28 cellular contexts compared by ENCODE assay signal in the genomic region with DNA sequence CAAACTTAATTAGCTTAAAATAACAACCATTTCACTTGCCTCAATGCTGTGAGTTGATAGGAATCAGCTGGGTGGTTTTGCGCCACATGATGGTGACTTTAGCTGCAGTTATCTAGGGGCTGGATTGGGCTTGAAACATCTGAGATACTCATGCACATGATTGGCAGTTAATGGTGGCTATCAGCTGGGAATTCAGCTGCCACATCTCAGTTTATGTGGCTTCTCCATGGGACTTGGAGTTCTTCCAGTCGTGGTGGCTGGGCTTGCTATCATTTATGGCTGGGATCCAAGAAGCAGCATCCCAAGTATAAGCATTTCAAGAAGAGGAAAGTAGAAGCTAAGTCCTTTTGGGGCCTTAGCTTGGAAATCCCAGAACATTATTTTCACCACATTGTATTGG. TPM values are rescaled to one million over a fixed set of nuclear protein-coding genes. Genes with fewer than 3 reads are reported as not detected.
DNase-seq lines count a peak whose midpoint lies in the region; ATAC-seq and TF ChIP-seq lines count a peak whose summit lies in the region.
"Had no signal": no experiment of that assay in that cellular context is flagged by ENCODE, and none has a peak within 500 bp of the region (broad histone marks: within the 10 kb centered on the region; RNA-seq: fewer than 3 reads in every experiment).

No MANE protein-coding gene starts in this region.

- H3K27ac ChIP-seq in A673 (ENCODE audit: low read depth, low read length, poor library complexity, severe bottlenecking) (no peak overlapping the region), brain microvascular endothelial cell (no peak overlapping the region)
- H3K27ac ChIP-seq: C4-2B, suprapubic skin, uterus, WERI-Rb-1 had no signal

- H3K36me3 Mint-ChIP-seq in immature natural killer cell = peaks cover 9 to 46% (median 34%) of the 10 kb centered on the region in 3 donors
- H3K36me3 Mint-ChIP-seq: activated naive CD4-positive, alpha-beta T cell treated with anti-CD3 and anti-CD28 coated beads, Interleukin-2, amount 50 U/mL, for 72 hours had no signal

- POLR2A ChIA-PET in A673 (lab: Charles Lee; ENCODE audit: low non-redundant PET) = no interaction called here

- H3K9me3 ChIP-seq in A673 (ENCODE audit: low read depth, low read length, poor library complexity, severe bottlenecking) = no peaks in the 10 kb centered on the region
- H3K9me3 ChIP-seq: HAP-1, suprapubic skin, uterus had no signal

- peaks cover 16% of the 10 kb centered on the region for H3K4me1 ChIP-seq in A673 (ENCODE audit: insufficient read depth, low read length, poor library complexity, severe bottlenecking)
- H3K4me1 ChIP-seq: HAP-1, suprapubic skin, uterus had no signal

- H3K4me3 ChIP-seq in A673 (ENCODE audit: low read depth, low read length, poor library complexity, severe bottlenecking) (no peak overlapping the region), brain microvascular endothelial cell (ENCODE audit: low read depth, low read length) (no peak overlapping the region)
- H3K4me3 ChIP-seq: HAP-1, suprapubic skin, uterus had no signal

- no peaks in the 10 kb centered on the region for H3K27me3 Mint-ChIP-seq in immature natural killer cell (ENCODE audit: low read depth in 3 of 3)
- H3K27me3 Mint-ChIP-seq: activated CD4-positive, alpha-beta T cell treated with anti-CD3 and anti-CD28 coated beads, Interleukin-2, amount 10 ng/mL, durations not matched to agents 7 days and 5 days; stimulated activated memory B cell treated with anti-CD40 and anti-IgM and Interleukin-4, amounts not matched to agents 10 μg/mL and 1 μg/mL and 100 μg/mL, for 72 hours had no signal

- DNase-seq in A673 (ENCODE audit: low spot score) (peak; percentile 61), HUDEP-2 (lab: John Stamatoyannopoulos, UW; ENCODE audit: unreplicated experiment in 76 of 76) (peak in 71 of 76 experiments; percentile 3 to 86 (median 56)), brain microvascular endothelial cell (peak; percentile 48), left ventricle myocardium superior (peak; percentile 27), NCI-H1092 (lab: John Stamatoyannopoulos, UW) (no peak), immature natural killer cell (no peak)
- no peak for DNase-seq in stimulated activated CD4-positive, alpha-beta T cell treated with anti-CD3 and anti-CD28 coated beads, Interleukin-15, amount 100 ng/mL, for 24 hours
- DNase-seq: activated CD4-positive, alpha-beta T cell treated with anti-CD3 and anti-CD28 coated beads, Interleukin-2, amount 10 ng/mL, durations not matched to agents 7 days and 5 days; effector CD8-positive, alpha-beta T cell; GDM1; NCI-H1694; NCI-H748 treated with DMSO at 0.1 percent for 48 hours; posterior cingulate gyrus; uterus; WERI-Rb-1 had no signal

- CTCF ChIA-PET in A673 (lab: Charles Lee) = no interaction called here

- H3K4me1 Mint-ChIP-seq in immature natural killer cell = peaks cover 6 to 12% of the 10 kb centered on the region in 2 donors
- H3K4me1 Mint-ChIP-seq: stimulated activated memory B cell treated with anti-CD40 and anti-IgM and Interleukin-4, amounts not matched to agents 10 μg/mL and 1 μg/mL and 100 μg/mL, for 72 hours had no signal

- no peaks in the 10 kb centered on the region for H3K9me3 Mint-ChIP-seq in immature natural killer cell
- H3K9me3 Mint-ChIP-seq: activated naive CD4-positive, alpha-beta T cell treated with anti-CD3 and anti-CD28 coated beads, Interleukin-2, amount 50 U/mL, for 72 hours; stimulated activated memory B cell treated with anti-CD40 and anti-IgM and Interleukin-4, amounts not matched to agents 10 μg/mL and 1 μg/mL and 100 μg/mL, for 72 hours had no signal

- BruUV-seq in A673 (replicated peaks; lab: Mats Ljungman, UMichigan) = no TSS peak

- peak; percentile 81 for ATAC-seq in left ventricle myocardium superior
- ATAC-seq in GM21390 (IDR thresholded peaks at IDR 0.05; ENCODE audit: unreplicated experiment) = no peak
- ATAC-seq: activated naive CD4-positive, alpha-beta T cell treated with anti-CD3 and anti-CD28 coated beads, Interleukin-2, amount 50 U/mL, for 72 hours; stimulated activated memory B cell treated with anti-CD40 and anti-IgM and Interleukin-4, amounts not matched to agents 10 μg/mL and 1 μg/mL and 100 μg/mL, for 72 hours had no signal

- H3K4me3 Mint-ChIP-seq in immature natural killer cell = no peak overlapping the region
- H3K4me3 Mint-ChIP-seq: activated CD4-positive, alpha-beta T cell treated with anti-CD3 and anti-CD28 coated beads, Interleukin-2, amount 10 ng/mL, durations not matched to agents 7 days and 5 days; stimulated activated memory B cell treated with anti-CD40 and anti-IgM and Interleukin-4, amounts not matched to agents 10 μg/mL and 1 μg/mL and 100 μg/mL, for 72 hours; T-helper 1 cell treated with Interleukin-12 subunit alpha and Interleukin-12 subunit beta and Interleukin-4 antibody, amounts not matched to agents 30 μg/mL and 1 μg/mL, for 36 hours had no signal

- intact Hi-C loops in A673 (cut with micrococcal nuclease; ENCODE audit: unreplicated experiment) = no loop called here
- intact Hi-C loops in left ventricle myocardium superior (cut with micrococcal nuclease) = no loop called here

- no peak overlapping the region for H3K27ac Mint-ChIP-seq in immature natural killer cell
- H3K27ac Mint-ChIP-seq: activated CD4-positive, alpha-beta T cell treated with anti-CD3 and anti-CD28 coated beads, Interleukin-2, amount 10 ng/mL, durations not matched to agents 7 days and 5 days; activated naive CD4-positive, alpha-beta T cell treated with anti-CD3 and anti-CD28 coated beads, Interleukin-2, amount 50 U/mL, for 72 hours; stimulated activated memory B cell treated with anti-CD40 and anti-IgM and Interleukin-4, amounts not matched to agents 10 μg/mL and 1 μg/mL and 100 μg/mL, for 72 hours; T-helper 1 cell treated with Interleukin-12 subunit alpha and Interleukin-12 subunit beta and Interleukin-4 antibody, amounts not matched to agents 30 μg/mL and 1 μg/mL, for 36 hours had no signal

- in situ Hi-C loops in brain microvascular endothelial cell (cut with HindIII; ENCODE audit: low pct_ligation_motif_present, low sequenced_read_pairs) = no loop called here

- H3K36me3 ChIP-seq in A673 (ENCODE audit: insufficient read depth, low read length, poor library complexity, severe bottlenecking) (peaks cover 2% of the 10 kb centered on the region), brain microvascular endothelial cell (replicated peaks) (peaks cover 3% of the 10 kb centered on the region)
- H3K36me3 ChIP-seq: HAP-1, uterus had no signal

- TF ChIP-seq CTCF in A673 (conservative IDR thresholded peaks at IDR 0.05; ENCODE audit: low read depth, low read length) = no peak
- TF ChIP-seq CTCF in brain microvascular endothelial cell (IDR thresholded peaks at IDR 0.05; ENCODE audit: low read depth, low read length, missing control alignments) = no peak

- H3K27me3 ChIP-seq in A673 (replicated peaks; ENCODE audit: insufficient read depth, low read depth, low read length, poor library complexity) (no peaks in the 10 kb centered on the region), brain microvascular endothelial cell (replicated peaks) (no peaks in the 10 kb centered on the region)
- H3K27me3 ChIP-seq: suprapubic skin, uterus had no signal

RNA-seq across cellular contexts. Expression of gene PDC, which starts 36.4 kb away (rescaled TPM):
- total RNA-seq in A673 (2021) (not detected in 2 replicates), left ventricle myocardium superior (not detected)
- not detected for polyA plus RNA-seq in immature natural killer cell
- total RNA-seq: activated CD4-positive, alpha-beta T cell treated with anti-CD3 and anti-CD28 coated beads, Interleukin-2, amount 10 ng/mL, durations not matched to agents 7 days and 5 days; activated naive CD4-positive, alpha-beta T cell treated with anti-CD3 and anti-CD28 coated beads, Interleukin-2, amount 50 U/mL, for 72 hours; astrocyte; chondrocyte; skeletal muscle tissue; suprapubic skin; uterus had no signal
- polyA plus RNA-seq: AG04450, esophagus, neural cell had no signal

RNA-seq across cellular contexts. Expression of gene ODR4, which starts 48.9 kb away (rescaled TPM):
- total RNA-seq in A673 (2021) = 21.5 and 23.1 TPM in 2 replicates
- total RNA-seq in left ventricle myocardium superior = 9.2 TPM
- 1 to 10 TPM; 1.7 to 5.4 (median 5.0) TPM for polyA plus RNA-seq in immature natural killer cell

RNA-seq across cellular contexts. Expression of gene TPR, which starts 49.5 kb away (rescaled TPM):
- total RNA-seq in A673 (2021) = 136 and 137 TPM in 2 replicates
- total RNA-seq in left ventricle myocardium superior = 46.4 TPM
- polyA plus RNA-seq in immature natural killer cell = 10 to 100 TPM in 2 of 3 donors, 1 to 10 TPM in 1; 5.4 to 64.7 (median 12.9) TPM

Comparison
In these comparisons a context has a peak if more than half of its experiments do, and no peak if none do; other contexts are left out.
1. DNase-seq: peak in A673 (single experiment), HUDEP-2 (71 of 76), brain microvascular endothelial cell (single experiment) and left ventricle myocardium superior (single experiment); none in stimulated activated CD4-positive, alpha-beta T cell treated with anti-CD3 and anti-CD28 coated beads, Interleukin-15, amount 100 ng/mL, for 24 hours (single experiment), NCI-H1092 (single experiment) and immature natural killer cell (0 of 3).